In the genomic region with DNA sequence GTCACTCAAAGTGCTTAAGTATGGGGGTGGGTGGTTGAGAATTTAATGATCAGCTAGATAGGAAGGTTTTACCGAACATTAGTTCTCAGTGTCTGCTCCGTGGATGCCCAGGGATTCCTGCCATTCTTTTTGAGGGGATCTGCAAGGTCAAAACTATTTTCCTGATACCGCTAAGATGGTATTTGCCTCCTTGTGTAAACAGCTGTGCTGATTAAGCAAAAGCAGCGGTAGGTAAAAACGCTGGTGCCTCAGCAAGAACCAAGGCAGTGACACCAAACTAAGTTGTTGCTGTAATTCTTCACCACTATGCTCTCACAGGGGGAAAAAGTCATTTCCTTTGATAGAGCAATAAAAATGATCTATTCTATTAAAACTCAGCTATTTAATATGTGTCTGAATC, we compare ENCODE assay signal across 32 cellular contexts.
"Had no signal": no experiment of that assay in that cellular context is flagged by ENCODE, and none has a peak within 500 bp of the region (broad histone marks: within the 10 kb centered on the region; RNA-seq: fewer than 3 reads in every experiment).

No MANE protein-coding gene starts in this region.

- H3K36me3 Mint-ChIP-seq: activated naive CD4-positive, alpha-beta T cell treated with anti-CD3 and anti-CD28 coated beads, Interleukin-2, amount 50 U/mL, for 24 hours; WTC11 had no signal

- DNase-seq: activated CD4-positive, alpha-beta T cell treated with anti-CD3 and anti-CD28 coated beads for 48 hours; activated CD4-positive, alpha-beta T cell treated with anti-CD3 and anti-CD28 coated beads, Interleukin-2, amount 50 U/mL, for 4 hours; activated CD4-positive, CD25-positive, alpha-beta regulatory T cell treated with anti-CD3 and anti-CD28 coated beads, Interleukin-2, amount 50 U/mL, for 72 hours; activated CD8-positive, alpha-beta memory T cell treated with anti-CD3 and anti-CD28 coated beads, Interleukin-2, amount 50 U/mL, for 48 hours; activated CD8-positive, alpha-beta T cell treated with anti-CD3 and anti-CD28 coated beads, Interleukin-2, amount 10 ng/mL, durations not matched to agents 7 days and 5 days; activated effector memory CD4-positive, alpha-beta T cell treated with Interleukin-2 at 50 U/mL for 16 hours; activated naive CD4-positive, alpha-beta T cell; activated naive CD8-positive, alpha-beta T cell treated with anti-CD3 and anti-CD28 coated beads, Interleukin-2, amount 50 U/mL, for 24 hours; activated T-cell treated with anti-CD3 and anti-CD28 coated beads, Interleukin-2, amount 50 U/mL, for 24 hours; amygdala; MG63; MV-4-11; NCI-H1092 treated with DMSO at 0.1 percent for 48 hours; NCI-H1436; NCI-H1694 treated with DMSO at 0.1 percent for 48 hours; NCI-H2029 treated with DMSO at 0.1 percent for 48 hours; NCI-H2171; NCI-H2227 treated with DMSO at 0.1 percent for 48 hours; NCI-H446 treated with DMSO at 0.1 percent for 48 hours; NCI-H524 treated with DMSO at 0.1 percent for 48 hours; NK-92 treated with Interleukin-12 subunit alpha and Interleukin-12 subunit beta, amount 100 ng/mL, for 24 hours; OCI-M1; Right ventricle myocardium superior; RPMI8226 had no signal

- H3K27me3 ChIP-seq: MG63, SJSA1 had no signal

- H3K27me3 Mint-ChIP-seq: activated naive CD8-positive, alpha-beta T cell treated with anti-CD3 and anti-CD28 coated beads, Interleukin-2, amount 50 U/mL, for 24 hours; activated T-cell treated with anti-CD3 and anti-CD28 coated beads, Interleukin-2, amount 50 U/mL, for 24 hours had no signal

- H3K4me2 ChIP-seq: KMS-11 had no signal

- ATAC-seq: activated CD8-positive, alpha-beta T cell treated with anti-CD3 and anti-CD28 coated beads, Interleukin-2, amount 10 ng/mL, durations not matched to agents 7 days and 5 days; activated naive CD8-positive, alpha-beta T cell treated with anti-CD3 and anti-CD28 coated beads, Interleukin-2, amount 50 U/mL, for 24 hours; Panc1; SK-N-SH treated with all-trans-retinoic acid at 6 μM for 48 hours; WTC11 had no signal

- H3K4me1 Mint-ChIP-seq: activated naive CD4-positive, alpha-beta T cell treated with anti-CD3 and anti-CD28 coated beads, Interleukin-2, amount 50 U/mL, for 24 hours; activated naive CD8-positive, alpha-beta T cell treated with anti-CD3 and anti-CD28 coated beads, Interleukin-2, amount 50 U/mL, for 24 hours; WTC11 had no signal

- H3K27ac ChIP-seq: KMS-11, SJSA1 had no signal

- H3K4me3 Mint-ChIP-seq: activated CD8-positive, alpha-beta T cell treated with anti-CD3 and anti-CD28 coated beads, Interleukin-2, amount 10 ng/mL, durations not matched to agents 7 days and 5 days; activated naive CD4-positive, alpha-beta T cell treated with anti-CD3 and anti-CD28 coated beads, Interleukin-2, amount 50 U/mL, for 24 hours; activated naive CD8-positive, alpha-beta T cell treated with anti-CD3 and anti-CD28 coated beads, Interleukin-2, amount 50 U/mL, for 24 hours; activated T-cell treated with anti-CD3 and anti-CD28 coated beads, Interleukin-2, amount 50 U/mL, for 24 hours; activated T-helper 1 cell treated with anti-CD3 and anti-CD28 coated beads, Interleukin-12 subunit alpha, Interleukin-12 subunit beta, Interleukin-2, Interleukin-4 antibody, amounts not matched to agents 30 ng/mL and 10 ng/mL and 1 ng/mL, durations not matched to agents 14 hours and 24 hours and 36 hours; T-helper 1 cell treated with Interleukin-12 subunit alpha and Interleukin-12 subunit beta and Interleukin-4 antibody, amounts not matched to agents 30 μg/mL and 1 μg/mL, for 36 hours; WTC11 had no signal

- H3K27ac Mint-ChIP-seq: activated CD8-positive, alpha-beta T cell treated with anti-CD3 and anti-CD28 coated beads, Interleukin-2, amount 10 ng/mL, durations not matched to agents 7 days and 5 days; activated naive CD4-positive, alpha-beta T cell treated with anti-CD3 and anti-CD28 coated beads, Interleukin-2, amount 50 U/mL, for 24 hours; activated naive CD8-positive, alpha-beta T cell treated with anti-CD3 and anti-CD28 coated beads, Interleukin-2, amount 50 U/mL, for 24 hours; activated T-cell treated with anti-CD3 and anti-CD28 coated beads, Interleukin-2, amount 50 U/mL, for 24 hours; activated T-helper 1 cell treated with anti-CD3 and anti-CD28 coated beads, Interleukin-12 subunit alpha, Interleukin-12 subunit beta, Interleukin-2, Interleukin-4 antibody, amounts not matched to agents 30 ng/mL and 10 ng/mL and 1 ng/mL, durations not matched to agents 14 hours and 24 hours and 36 hours; T-helper 1 cell treated with Interleukin-12 subunit alpha and Interleukin-12 subunit beta and Interleukin-4 antibody, amounts not matched to agents 30 μg/mL and 1 μg/mL, for 36 hours; WTC11 had no signal

- H3K4me3 ChIP-seq: MG63, SJSA1 had no signal

- H3K9me3 Mint-ChIP-seq: WTC11 had no signal
